34 cellular contexts compared by ENCODE assay signal in genomic region chr4:15936495-15936894, GRCh38. TPM values are rescaled to one million over a fixed set of nuclear protein-coding genes. Genes with fewer than 3 reads are reported as not detected.
DNase-seq lines count a peak whose midpoint lies in the region; ATAC-seq and TF ChIP-seq lines count a peak whose summit lies in the region.
"Had no signal": no experiment of that assay in that cellular context is flagged by ENCODE, and none has a peak within 500 bp of the region (broad histone marks: within the 10 kb centered on the region; RNA-seq: fewer than 3 reads in every experiment).

No MANE protein-coding gene starts in this region.

- H3K36me3 ChIP-seq in breast epithelium: no peaks in the 10 kb centered on the region
- no peaks in the 10 kb centered on the region for H3K36me3 ChIP-seq in ovary
- H3K36me3 ChIP-seq: left ventricle myocardium inferior, SJCRH30, thoracic aorta had no signal

- peaks cover 30% of the 10 kb centered on the region for H3K4me1 Mint-ChIP-seq in MCF 10A (ENCODE audit: insufficient read depth, unreplicated experiment)
- H3K4me1 Mint-ChIP-seq: activated naive CD8-positive, alpha-beta T cell treated with anti-CD3 and anti-CD28 coated beads for 36 hours; stimulated activated naive B cell treated with anti-CD40 and anti-IgM and Interleukin-4, amounts not matched to agents 10 μg/mL and 1 μg/mL and 100 μg/mL, for 72 hours had no signal

- H3K27me3 ChIP-seq in breast epithelium (no peaks in the 10 kb centered on the region), ovary (no peaks in the 10 kb centered on the region)

- H3K27ac ChIP-seq in breast epithelium: no peak overlapping the region
- H3K27ac ChIP-seq in ovary: no peak overlapping the region
- H3K27ac ChIP-seq: left ventricle myocardium inferior, SJCRH30, thoracic aorta had no signal

- no peaks in the 10 kb centered on the region for H3K9me3 Mint-ChIP-seq in MCF 10A (ENCODE audit: unreplicated experiment)
- H3K9me3 Mint-ChIP-seq: activated naive CD8-positive, alpha-beta T cell treated with anti-CD3 and anti-CD28 coated beads for 36 hours; CD4-positive, alpha-beta T cell; nephron; stimulated activated naive B cell treated with anti-CD40 and anti-IgM and Interleukin-4, amounts not matched to agents 10 μg/mL and 1 μg/mL and 100 μg/mL, for 72 hours had no signal

- H3K4me1 ChIP-seq in breast epithelium (no peaks in the 10 kb centered on the region), ovary (ENCODE audit: insufficient read depth) (no peaks in the 10 kb centered on the region)
- H3K4me1 ChIP-seq: left ventricle myocardium inferior, SJCRH30 had no signal

- no peak for ATAC-seq in GM21526 (IDR thresholded peaks at IDR 0.05; ENCODE audit: low FRiP score, unreplicated experiment)
- ATAC-seq: Panc1; stimulated activated naive B cell treated with anti-CD40 and anti-IgM and Interleukin-4, amounts not matched to agents 10 μg/mL and 1 μg/mL and 100 μg/mL, for 72 hours had no signal

- H3K27me3 Mint-ChIP-seq in MCF 10A (ENCODE audit: insufficient read depth, unreplicated experiment): no peaks in the 10 kb centered on the region
- H3K27me3 Mint-ChIP-seq: activated naive CD8-positive, alpha-beta T cell treated with anti-CD3 and anti-CD28 coated beads for 36 hours had no signal

- POLR2A ChIA-PET in MCF 10A (lab: Yijun Ruan, JAX): interaction anchor here (1.3 to 6.0 kb wide), 5 partner anchors 14 to 31 kb away, joined by 3 to 28 read pairs (median 6); no protein-coding TSS in a partner anchor

- H3K36me3 Mint-ChIP-seq in MCF 10A (ENCODE audit: insufficient read depth, unreplicated experiment): peaks cover 13% of the 10 kb centered on the region
- H3K36me3 Mint-ChIP-seq: activated naive CD8-positive, alpha-beta T cell treated with anti-CD3 and anti-CD28 coated beads for 36 hours; stimulated activated naive B cell treated with anti-CD40 and anti-IgM and Interleukin-4, amounts not matched to agents 10 μg/mL and 1 μg/mL and 100 μg/mL, for 72 hours had no signal

- 67 to 90% (median 87%) methylated on average over 4 of the region's 4 CpGs for WGBS in ovary, 3 donors

- BruUV-seq in MCF 10A (replicated peaks; lab: Mats Ljungman, UMichigan): no TSS peak

- no peak for TF ChIP-seq CTCF in MCF 10A (IDR thresholded peaks at IDR 0.05; ENCODE audit: unreplicated experiment)
- TF ChIP-seq CTCF in breast epithelium (IDR thresholded peaks at IDR 0.05): no peak
- no peak for TF ChIP-seq CTCF in epithelial cell of esophagus (IDR thresholded peaks at IDR 0.05; ENCODE audit: insufficient read depth, low read depth, low read length, missing control alignments)
- TF ChIP-seq CTCF in ovary (IDR thresholded peaks at IDR 0.05): no peak

- H3K27ac Mint-ChIP-seq in MCF 10A (ENCODE audit: low read depth, unreplicated experiment): no peak overlapping the region
- H3K27ac Mint-ChIP-seq: activated naive CD8-positive, alpha-beta T cell treated with anti-CD3 and anti-CD28 coated beads for 36 hours; CD4-positive, alpha-beta T cell; nephron; stimulated activated naive B cell treated with anti-CD40 and anti-IgM and Interleukin-4, amounts not matched to agents 10 μg/mL and 1 μg/mL and 100 μg/mL, for 72 hours had no signal

- DNase-seq in MCF 10A (ENCODE audit: unreplicated experiment) (peak; percentile 56), breast epithelium (ENCODE audit: low spot score in 2 of 2) (no peak), epithelial cell of esophagus (ENCODE audit: low read depth) (peak; percentile 94), myocyte (ENCODE audit: low read depth) (peak; percentile 49), Ammon's horn (ENCODE audit: low spot score) (no peak), ovary (no peak), dedifferentiated amniotic fluid mesenchymal stem cell (ENCODE audit: extremely low spot score) (no peak)
- DNase-seq: 8988T; activated CD4-positive, alpha-beta T cell treated with anti-CD3 and anti-CD28 coated beads, Interleukin-2, amount 50 U/mL, for 48 hours; activated CD4-positive, CD25-positive, alpha-beta regulatory T cell; activated CD8-positive, alpha-beta memory T cell treated with anti-CD3 and anti-CD28 coated beads, Interleukin-2, amount 50 U/mL, for 48 hours; activated effector memory CD4-positive, alpha-beta T cell treated with Interleukin-2 at 50 U/mL for 16 hours; activated naive CD8-positive, alpha-beta T cell treated with anti-CD3 and anti-CD28 coated beads for 36 hours; CD4-positive, alpha-beta T cell; DMS 273 treated with DMSO at 0.1 percent for 48 hours; foreskin fibroblast; GDM1; KG1; left ventricle myocardium inferior; midbrain; NCI-H1436 treated with DMSO at 0.1 percent for 48 hours; NCI-H446 treated with DMSO at 0.1 percent for 48 hours; NK-92 treated with Interleukin-12 subunit alpha and Interleukin-12 subunit beta, amount 100 ng/mL, for 24 hours; retina; stimulated activated CD4-positive, alpha-beta T cell treated with anti-CD3 and anti-CD28 coated beads, Interleukin-12 subunit alpha, Interleukin-12 subunit beta, amount 100 ng/mL, for 4 hours; stimulated activated CD4-positive, alpha-beta T cell treated with anti-CD3 and anti-CD28 coated beads, Interleukin-4, amount 100 ng/mL, for 24 hours; stimulated activated naive B cell treated with anti-CD40 and anti-IgM and Interleukin-4, amounts not matched to agents 10 μg/mL and 1 μg/mL and 100 μg/mL, for 72 hours had no signal

- intact Hi-C loops in MCF 10A (cut with micrococcal nuclease) (loop anchor here (5.0 kb wide), 1 partner anchor 54 kb away; no protein-coding TSS in a partner anchor), breast epithelium (cut with DNase I; ENCODE audit: low total_unique reads) (no loop called here), ovary (cut with DNase I) (no loop called here)

- no peak overlapping the region for H3K4me3 ChIP-seq in breast epithelium
- H3K4me3 ChIP-seq in epithelial cell of esophagus (ENCODE audit: low read length): peak overlapping the region; percentile 58
- H3K4me3 ChIP-seq in ovary: no peak overlapping the region
- H3K4me3 ChIP-seq: left ventricle myocardium inferior, SJCRH30 had no signal

- CTCF ChIA-PET in MCF 10A (lab: Yijun Ruan, JAX): interaction anchor here (0.5 to 6.8 kb wide), 7 partner anchors 9 to 329 kb away, joined by 3 to 55 read pairs (median 4); no protein-coding TSS in a partner anchor

- TF ChIP-seq EP300 in ovary (IDR thresholded peaks at IDR 0.05): no peak

- H3K4me3 Mint-ChIP-seq in MCF 10A (ENCODE audit: unreplicated experiment): peak overlapping the region; percentile 58
- H3K4me3 Mint-ChIP-seq: activated naive CD8-positive, alpha-beta T cell treated with anti-CD3 and anti-CD28 coated beads for 36 hours; CD4-positive, alpha-beta T cell; nephron; stimulated activated naive B cell treated with anti-CD40 and anti-IgM and Interleukin-4, amounts not matched to agents 10 μg/mL and 1 μg/mL and 100 μg/mL, for 72 hours had no signal

- no peak for TF ChIP-seq POLR2A in breast epithelium (IDR thresholded peaks at IDR 0.05)
- no peak for TF ChIP-seq POLR2A in ovary (IDR thresholded peaks at IDR 0.05)

- H3K9me3 ChIP-seq in breast epithelium: no peaks in the 10 kb centered on the region
- H3K9me3 ChIP-seq in ovary: no peaks in the 10 kb centered on the region
- H3K9me3 ChIP-seq: left ventricle myocardium inferior, SJCRH30, thoracic aorta had no signal

RNA-seq across cellular contexts. Expression of gene FGFBP1, which starts 2.0 kb away (rescaled TPM):
- total RNA-seq in MCF 10A (2022) (9.5 and 13.8 TPM in 2 replicates), breast epithelium (under 1 TPM in 1 of 3 donors, not detected in 2; 0.73 TPM), myocyte (not detected in 2 replicates), ovary (1 to 10 TPM in 1 of 7 donors, under 1 TPM in 1, not detected in 5; 0.36 to 1.4 TPM)
- not detected for polyA plus RNA-seq in myocyte (2012)
- not detected for polyA plus RNA-seq in ovary
- total RNA-seq: activated naive CD8-positive, alpha-beta T cell treated with anti-CD3 and anti-CD28 coated beads for 36 hours; astrocyte; CD4-positive, alpha-beta T cell; left ventricle myocardium inferior; osteocyte; SJCRH30; thoracic aorta had no signal

RNA-seq across cellular contexts. Expression of gene FGFBP2, which starts 26.5 kb away (rescaled TPM):
- total RNA-seq in MCF 10A (2022) (not detected in 2 replicates), breast epithelium (1 to 10 TPM; 3.4 to 6.4 (median 6.2) TPM), myocyte (3.0 TPM in 1 of 2 replicates, not detected in the other), ovary (1 to 10 TPM in 1 of 7 donors, under 1 TPM in 3, not detected in 3; 0.20 to 1.4 (median 0.66) TPM)
- 2.7 TPM for polyA plus RNA-seq in myocyte (2012)
- polyA plus RNA-seq in ovary: 1 to 10 TPM; 1.7 to 2.2 TPM
- total RNA-seq: astrocyte, osteocyte, SJCRH30, thoracic aorta had no signal

Comparison
In these comparisons a context has a peak if more than half of its experiments do, and no peak if none do; other contexts are left out.
1. DNase-seq: peak in MCF 10A (single experiment), epithelial cell of esophagus (single experiment) and myocyte (single experiment); none in breast epithelium (0 of 2), Ammon's horn (single experiment), ovary (0 of 5) and dedifferentiated amniotic fluid mesenchymal stem cell (single experiment).